ENCODE assay signal across 33 cellular contexts in genomic region chr3:80701349-80701748, GRCh38.
"Had no signal": no experiment of that assay in that cellular context is flagged by ENCODE, and none has a peak within 500 bp of the region (broad histone marks: within the 10 kb centered on the region; RNA-seq: fewer than 3 reads in every experiment).

No MANE protein-coding gene starts in this region.

- H3K9me3 ChIP-seq: adrenal gland, body of pancreas had no signal

- FAIRE-seq: astrocyte, TTC549 had no signal

- DNase-seq: activated B cell treated with CpG ODN at 0.5 μM for 24 hours; activated CD4-positive, alpha-beta memory T cell treated with anti-CD3 and anti-CD28 coated beads for 36 hours; activated CD4-positive, alpha-beta T cell treated with anti-CD3 and anti-CD28 coated beads for 4 hours; activated CD4-positive, alpha-beta T cell treated with anti-CD3 and anti-CD28 coated beads, Interleukin-2, amount 10 ng/mL, durations not matched to agents 24 days and 14 days; activated CD4-positive, alpha-beta T cell treated with anti-CD3 and anti-CD28 coated beads, Interleukin-2, amount 50 U/mL, for 1 hour; activated CD4-positive, alpha-beta T cell treated with anti-CD3 and anti-CD28 coated beads, Interleukin-2, amount 50 U/mL, for 4 hours; activated CD4-positive, CD25-positive, alpha-beta regulatory T cell treated with anti-CD3 and anti-CD28 coated beads, Interleukin-2, amount 50 U/mL, for 72 hours; activated CD8-positive, alpha-beta memory T cell treated with anti-CD3 and anti-CD28 coated beads, Interleukin-2, amount 50 U/mL, for 4 hours; activated CD8-positive, alpha-beta T cell treated with anti-CD3 and anti-CD28 coated beads for 36 hours; activated effector memory CD4-positive, alpha-beta T cell treated with anti-CD3 and anti-CD28 coated beads, Interleukin-2, amount 50 U/mL, for 16 hours; activated gamma-delta T cell treated with Interleukin-2 at 50 U/mL for 16 hours; activated naive CD4-positive, alpha-beta T cell; activated naive CD4-positive, alpha-beta T cell treated with anti-CD3 and anti-CD28 coated beads for 36 hours; activated naive CD4-positive, alpha-beta T cell treated with anti-CD3 and anti-CD28 coated beads, Interleukin-2, amount 50 U/mL, for 16 hours; activated naive CD8-positive, alpha-beta T cell treated with anti-CD3 and anti-CD28 coated beads for 36 hours; activated T-cell treated with anti-CD3 and anti-CD28 coated beads for 4 hours; activated T-cell treated with anti-CD3 and anti-CD28 coated beads, Interleukin-2, amount 50 U/mL, for 1 hour; activated T-cell treated with anti-CD3 and anti-CD28 coated beads, Interleukin-2, amount 50 U/mL, for 4 hours; activated T-cell treated with anti-CD3 and anti-CD28 coated beads, Interleukin-2, amount 50 U/mL, for 72 hours; adrenal gland; amniotic stem cell; aorta; body of pancreas; brain microvascular endothelial cell; central memory CD4-positive, alpha-beta T cell; T-helper 2 cell; T-helper 9 cell had no signal

- H3K4me3 ChIP-seq: adrenal gland, body of pancreas, breast epithelium had no signal

- H3K27me3 ChIP-seq: adrenal gland, body of pancreas, brain microvascular endothelial cell, breast epithelium had no signal

- H3K36me3 ChIP-seq: adrenal gland, brain microvascular endothelial cell, breast epithelium had no signal

- H3K4me1 ChIP-seq: adrenal gland, breast epithelium had no signal

- ATAC-seq: activated CD8-positive, alpha-beta T cell treated with anti-CD3 and anti-CD28 coated beads for 36 hours; activated naive CD4-positive, alpha-beta T cell treated with anti-CD3 and anti-CD28 coated beads, Interleukin-2, amount 50 U/mL, for 72 hours; activated T-cell treated with anti-CD3 and anti-CD28 coated beads, Interleukin-2, amount 50 U/mL, for 4 hours; activated T-cell treated with anti-CD3 and anti-CD28 coated beads, Interleukin-2, amount 50 U/mL, for 72 hours; activated T-helper 17 cell treated with anti-CD3 and anti-CD28 coated beads, Interleukin-2, amount 50 U/mL, for 72 hours; body of pancreas had no signal

- H3K27ac ChIP-seq: adrenal gland, body of pancreas, brain microvascular endothelial cell, breast epithelium, VCaP had no signal
